ENCODE assay signal across 7 cellular contexts in the genomic region with DNA sequence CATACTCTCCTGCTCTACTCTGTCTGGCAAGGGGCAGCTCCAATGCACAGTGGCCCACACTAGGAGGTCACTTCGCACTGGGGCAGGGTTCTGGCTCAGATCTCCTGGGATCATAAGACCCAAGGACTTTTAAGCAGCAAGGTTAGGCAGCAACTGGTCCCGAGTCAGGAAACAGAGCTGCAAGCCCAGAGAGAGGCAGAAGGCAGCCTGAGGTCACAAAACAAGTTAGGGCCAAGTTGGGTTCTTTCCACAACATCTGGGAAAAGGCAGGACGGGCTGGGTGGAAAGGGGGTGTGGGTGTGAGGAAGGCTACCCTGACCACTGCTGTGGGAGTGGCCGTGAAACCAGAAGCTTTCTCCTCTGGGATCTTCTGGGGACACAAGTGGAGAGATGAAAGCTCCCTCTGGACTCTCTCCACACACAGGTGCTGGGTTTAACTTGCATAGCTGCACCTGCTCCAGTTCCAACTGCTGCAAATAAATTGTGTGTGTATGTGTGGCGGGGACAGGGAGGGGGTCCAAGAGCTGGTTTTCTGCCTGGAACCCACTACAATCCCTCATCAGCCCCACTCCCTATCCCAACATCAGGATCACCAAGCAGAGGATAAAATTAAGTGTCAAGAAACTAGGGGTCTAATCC. TPM values are rescaled to one million over a fixed set of nuclear protein-coding genes. Genes with fewer than 3 reads are reported as not detected.
DNase-seq lines count a peak whose midpoint lies in the region; ATAC-seq and TF ChIP-seq lines count a peak whose summit lies in the region.

No MANE protein-coding gene starts in this region.

- peak overlapping the region; percentile 40; the same call in 1 of the 2 replicates for H2AFZ ChIP-seq in GM23248

- intact Hi-C loops in spleen (cut with DNase I; ENCODE audit: low total_unique reads), result no loop called here

- H3K4me2 ChIP-seq in GM23248 (ENCODE audit: unreplicated experiment), result no peak overlapping the region

- no peak for TF ChIP-seq POLR2A in spleen (IDR thresholded peaks at IDR 0.05)

- 26 to 29% methylated on average over 5 of the region's 5 CpGs for WGBS in GM23248 (ENCODE audit: low coverage in 1 of 2, low lambda C conversion rate in 2 of 2, missing lambda C conversion rate in 2 of 2), 2 experiments
- WGBS in spleen, 5 donors, result 10 to 21% (median 15%) methylated on average over 5 of the region's 5 CpGs

- no peak for TF ChIP-seq CTCF in fibroblast of villous mesenchyme (IDR thresholded peaks at IDR 0.05; ENCODE audit: insufficient read depth, low read depth, low read length)
- no peak for TF ChIP-seq CTCF in spleen (IDR thresholded peaks at IDR 0.05 in 8 of 11, conservative IDR thresholded peaks at IDR 0.05 in 3 of 11)

- no peak overlapping the region for H3K9ac ChIP-seq in GM23248

- H3K36me3 ChIP-seq in GM23248 (ENCODE audit: low read depth), result no peaks in the 10 kb centered on the region
- peaks cover 0 to 4% (median 0%) of the 10 kb centered on the region in 6 donors for H3K36me3 ChIP-seq in spleen

- H3F3A ChIP-seq in GM23248 (ENCODE audit: insufficient read depth), result 0 out of 2 replicates have a peak, but pooled peaks cover 5% of the 10 kb centered on the region

- ATAC-seq in GM21390 (IDR thresholded peaks at IDR 0.05; ENCODE audit: unreplicated experiment), result no peak

- H3K79me2 ChIP-seq in GM23248 (ENCODE audit: insufficient read depth), result no peaks in the 10 kb centered on the region

- H3K4me1 ChIP-seq in GM23248 (ENCODE audit: insufficient read depth) (peaks cover 41% of the 10 kb centered on the region), spleen (peaks cover 38 to 91% (median 83%) of the 10 kb centered on the region in 6 donors)

- H3K4me1 Mint-ChIP-seq in T-helper 2 cell treated with Interferon-gamma antibody and Interleukin-4, amounts not matched to agents 5 μg/mL and 100 μg/mL, for 36 hours (ENCODE audit: low read depth), result peaks cover 30% of the 10 kb centered on the region

- in situ Hi-C loops in GM23248 (cut with MboI), result no loop called here

- no peak overlapping the region for H3K4me3 ChIP-seq in GM23248
- H3K4me3 ChIP-seq in fibroblast of villous mesenchyme (ENCODE audit: low read depth, low read length), result no peak overlapping the region
- peak overlapping the region in 6 of 8 donors; percentile 27 to 100 (median 93) for H3K4me3 ChIP-seq in spleen

- no peak overlapping the region for H3K27ac ChIP-seq in GM23248
- peak overlapping the region; percentile 97 to 100 (median 99) for H3K27ac ChIP-seq in spleen

- H4K20me1 ChIP-seq in GM23248 (ENCODE audit: insufficient read depth), result no peaks in the 10 kb centered on the region

- H3K27me3 Mint-ChIP-seq in T-helper 2 cell treated with Interferon-gamma antibody and Interleukin-4, amounts not matched to agents 5 μg/mL and 100 μg/mL, for 36 hours (ENCODE audit: low read depth), result peaks cover 6% of the 10 kb centered on the region

- H3K9me3 Mint-ChIP-seq in T-helper 2 cell treated with Interferon-gamma antibody and Interleukin-4, amounts not matched to agents 5 μg/mL and 100 μg/mL, for 36 hours, result no peaks in the 10 kb centered on the region

- peak; percentile 40 for DNase-seq in GM23248
- DNase-seq in T-helper 2 cell treated with Interferon-gamma antibody and Interleukin-4, amounts not matched to agents 5 μg/mL and 100 μg/mL, for 36 hours (ENCODE audit: low spot score), result no peak
- peak; percentile 56 for DNase-seq in fibroblast of villous mesenchyme (ENCODE audit: low read depth)
- peak; percentile 77 for DNase-seq in spleen
- no peak for DNase-seq in LoVo (ENCODE audit: low spot score)
- no peak for DNase-seq in NCI-H187 (lab: John Stamatoyannopoulos, UW)

- peak overlapping the region; percentile 99 for H3K27ac Mint-ChIP-seq in T-helper 2 cell treated with Interferon-gamma antibody and Interleukin-4, amounts not matched to agents 5 μg/mL and 100 μg/mL, for 36 hours

- H3K9me3 ChIP-seq in GM23248 (ENCODE audit: low read depth) (no peaks in the 10 kb centered on the region), spleen (no peaks in the 10 kb centered on the region)

- peak overlapping the region; percentile 99 for H3K4me3 Mint-ChIP-seq in T-helper 2 cell treated with Interferon-gamma antibody and Interleukin-4, amounts not matched to agents 5 μg/mL and 100 μg/mL, for 36 hours

- H3K36me3 Mint-ChIP-seq in T-helper 2 cell treated with Interferon-gamma antibody and Interleukin-4, amounts not matched to agents 5 μg/mL and 100 μg/mL, for 36 hours (ENCODE audit: low read depth), result peaks cover 53% of the 10 kb centered on the region

- H3K27me3 ChIP-seq in GM23248 (replicated peaks; ENCODE audit: insufficient read depth) (no peaks in the 10 kb centered on the region), spleen (replicated peaks in 1 of 7) (no peaks in the 10 kb centered on the region)

- no peaks in the 10 kb centered on the region for H3K9me2 ChIP-seq in GM23248 (ENCODE audit: insufficient read depth)

RNA-seq across cellular contexts. Expression of a gene that starts 8.0 kb away (rescaled TPM):
- total RNA-seq in GM23248 (2014; rRNA removed; shearing (Covaris generic)), result under 0.01 and 0.76 TPM in 2 replicates
- polyA plus RNA-seq in GM23248 (2016; fragmentation: Nextera tagmentation; extraction: Ambion mirVana), result 0.63 and 1.0 TPM in 2 replicates
- total RNA-seq in fibroblast of villous mesenchyme, result 0.86 and 2.3 TPM in 2 replicates
- total RNA-seq in spleen, result 10 to 100 TPM; 14.1 to 31.8 (median 18.5) TPM
- 10 to 100 TPM; 11.5 to 26.5 (median 24.3) TPM for polyA plus RNA-seq in spleen

RNA-seq across cellular contexts. Expression of a gene that starts 15.4 kb away (rescaled TPM):
- 48.7 and 57.1 TPM in 2 replicates for total RNA-seq in GM23248 (2014; rRNA removed; shearing (Covaris generic))
- polyA plus RNA-seq in GM23248 (2016; fragmentation: Nextera tagmentation; extraction: Ambion mirVana), result 88.7 and 92.1 TPM in 2 replicates
- total RNA-seq in fibroblast of villous mesenchyme, result 34.5 and 54.1 TPM in 2 replicates
- total RNA-seq in spleen, result 10 to 100 TPM; 37.8 to 80.5 (median 64.0) TPM
- 100 to 1,000 TPM in 2 of 3 donors, 10 to 100 TPM in 1; 77.0 to 106 (median 104) TPM for polyA plus RNA-seq in spleen

RNA-seq across cellular contexts. Expression of a gene that starts 55.8 kb away (rescaled TPM):
- total RNA-seq in GM23248 (2014; rRNA removed; shearing (Covaris generic)), result 0.38 TPM in 1 of 2 replicates, not detected in the other
- polyA plus RNA-seq in GM23248 (2016; fragmentation: Nextera tagmentation; extraction: Ambion mirVana), result not detected in 2 replicates
- total RNA-seq in fibroblast of villous mesenchyme, result not detected in 2 replicates
- total RNA-seq in spleen, result 10 to 100 TPM in 5 of 7 donors, 1 to 10 TPM in 2; 5.8 to 75.7 (median 15.2) TPM
- polyA plus RNA-seq in spleen, result 1 to 10 TPM in 2 of 3 donors, under 1 TPM in 1; 0.52 to 2.2 (median 2.0) TPM

Comparison
In these comparisons a context has a peak if more than half of its experiments do, and no peak if none do; other contexts are left out.
1. DNase-seq: peak in GM23248 (single experiment), fibroblast of villous mesenchyme (single experiment) and spleen (single experiment); none in T-helper 2 cell treated with Interferon-gamma antibody and Interleukin-4, amounts not matched to agents 5 μg/mL and 100 μg/mL, for 36 hours (single experiment), LoVo (single experiment) and NCI-H187 (0 of 2).
2. H3K4me3 ChIP-seq: peak in spleen (6 of 8); none in GM23248 (single experiment) and fibroblast of villous mesenchyme (single experiment).